1 cellular context compared by ENCODE assay signal in the genomic region with DNA sequence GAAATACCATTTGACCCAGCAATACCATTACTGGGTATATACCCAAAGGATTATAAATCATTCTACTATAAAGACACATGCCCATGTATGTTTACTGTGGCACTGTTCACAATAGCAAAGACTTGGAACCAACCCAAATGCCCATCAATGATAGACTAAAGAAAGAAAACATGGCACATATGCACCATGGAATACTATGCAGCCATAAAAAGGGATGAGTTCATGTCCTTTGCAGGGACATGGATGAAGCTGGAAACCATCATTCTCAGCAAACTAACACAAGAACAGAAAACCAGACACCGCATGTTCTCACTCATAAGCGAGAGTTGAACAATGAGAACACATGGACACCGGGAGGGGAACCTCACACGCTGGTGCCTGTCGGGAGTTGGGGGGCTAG.
TF ChIP-seq lines count a peak whose summit lies in the region.

No MANE protein-coding gene starts in this region.

TF ChIP-seq in K562, 482 proteins besides CTCF, POLR2A, EP300 and RAD21:
- peak; percentile 32 for TF ChIP-seq ZNF146 (CRISPR knock-in tag; IDR thresholded peaks at IDR 0.05; ENCODE audit: unreplicated experiment)
TF ChIP-seq in K562: peak in this region for 1; not testable (repeated sequence) for 481.
